ENCODE assay signal across 1 cellular context in genomic region chr6:79375635-79376425, GRCh38.
A peak's percentile ranks its signal among the peaks of the same experiment; 100 is the strongest.
TF ChIP-seq lines count a peak whose summit lies in the region.

No MANE protein-coding gene starts in this region.

TF ChIP-seq in HEK293, 187 proteins besides CTCF, POLR2A, EP300 and RAD21 (continued from another document and continues in another):
- TF ChIP-seq SP3 (tag by site-specific recombination; IDR thresholded peaks at IDR 0.05) (no peak), ZXDB (tag by site-specific recombination; IDR thresholded peaks at IDR 0.05) (no peak), ZNF37A (tag by site-specific recombination; IDR thresholded peaks at IDR 0.05) (no peak), ZBTB1 (tag by site-specific recombination; IDR thresholded peaks at IDR 0.05) (no peak), ZNF623 (tag by site-specific recombination; IDR thresholded peaks at IDR 0.05) (no peak), ZBTB49 (tag by site-specific recombination; IDR thresholded peaks at IDR 0.05; ENCODE audit: low read depth) (no peak), ZNF837 (tag by site-specific recombination; IDR thresholded peaks at IDR 0.05) (no peak), ZNF398 (tag by site-specific recombination; IDR thresholded peaks at IDR 0.05) (no peak), ZNF529 (tag by site-specific recombination; IDR thresholded peaks at IDR 0.05; ENCODE audit: insufficient replicate concordance) (no peak), FEZF1 (tag by site-specific recombination; IDR thresholded peaks at IDR 0.05) (no peak; the same call in 1 of the 2 replicates), ZNF704 (tag by site-specific recombination; IDR thresholded peaks at IDR 0.05) (no peak), ZNF670 (tag by site-specific recombination; IDR thresholded peaks at IDR 0.05; ENCODE audit: low read depth) (no peak), OSR2 (tag by site-specific recombination; IDR thresholded peaks at IDR 0.05) (peak; percentile 54; the same call in 1 of the 2 replicates), ZFP41 (tag by site-specific recombination; IDR thresholded peaks at IDR 0.05; ENCODE audit: borderline replicate concordance) (no peak), ZNF274 (IDR thresholded peaks at IDR 0.05; ENCODE audit: low read length) (no peak), ZNF274 (tag by site-specific recombination; IDR thresholded peaks at IDR 0.05; ENCODE audit: borderline replicate concordance) (no peak), ZNF391 (tag by site-specific recombination; IDR thresholded peaks at IDR 0.05; ENCODE audit: borderline replicate concordance, low read depth) (no peak), WT1 (tag by site-specific recombination; IDR thresholded peaks at IDR 0.05) (peak; percentile 100), ZNF366 (tag by site-specific recombination; conservative IDR thresholded peaks at IDR 0.05) (no peak), GLIS1 (tag by site-specific recombination; IDR thresholded peaks at IDR 0.05) (no peak), ZNF184 (tag by site-specific recombination; IDR thresholded peaks at IDR 0.05) (no peak), ZBTB8A (tag by site-specific recombination; IDR thresholded peaks at IDR 0.05) (no peak), ZNF19 (tag by site-specific recombination; IDR thresholded peaks at IDR 0.05; ENCODE audit: low read depth) (no peak), ZNF10 (tag by site-specific recombination; IDR thresholded peaks at IDR 0.05) (no peak), TRIM28 (IDR thresholded peaks at IDR 0.05; ENCODE audit: borderline replicate concordance, low read length) (peak; percentile 92), ZNF777 (tag by site-specific recombination; IDR thresholded peaks at IDR 0.05; ENCODE audit: borderline replicate concordance) (no peak), ZNF626 (tag by site-specific recombination; IDR thresholded peaks at IDR 0.05) (no peak), GFI1B (tag by site-specific recombination; IDR thresholded peaks at IDR 0.05) (no peak), ZNF324 (tag by site-specific recombination; IDR thresholded peaks at IDR 0.05) (no peak), ZBTB44 (tag by site-specific recombination; IDR thresholded peaks at IDR 0.05) (peak; percentile 6; the same call in 1 of the 2 replicates), GLIS2 (tag by site-specific recombination; IDR thresholded peaks at IDR 0.05) (no peak), PBX3 (CRISPR knock-in tag; IDR thresholded peaks at IDR 0.05) (no peak), ZNF530 (tag by site-specific recombination; IDR thresholded peaks at IDR 0.05; ENCODE audit: low read depth) (no peak), ZNF335 (tag by site-specific recombination; conservative IDR thresholded peaks at IDR 0.05) (0 out of 2 replicates have a peak, but pooled peaks have one; percentile 8), ZBTB17 (tag by site-specific recombination; IDR thresholded peaks at IDR 0.05) (0 out of 2 replicates have a peak, but pooled peaks have one; percentile 28), ZNF521 (tag by site-specific recombination; IDR thresholded peaks at IDR 0.05) (no peak), ZNF221 (tag by site-specific recombination; IDR thresholded peaks at IDR 0.05; ENCODE audit: borderline replicate concordance) (no peak), ZNF350 (tag by site-specific recombination; IDR thresholded peaks at IDR 0.05) (no peak), ZNF18 (tag by site-specific recombination; IDR thresholded peaks at IDR 0.05) (no peak), ZNF600 (tag by site-specific recombination; IDR thresholded peaks at IDR 0.05) (no peak), ZNF174 (tag by site-specific recombination; IDR thresholded peaks at IDR 0.05) (no peak), ZNF202 (tag by site-specific recombination; IDR thresholded peaks at IDR 0.05; ENCODE audit: borderline replicate concordance) (no peak), ZNF133 (tag by site-specific recombination; IDR thresholded peaks at IDR 0.05) (no peak), BCL11B (tag by site-specific recombination; IDR thresholded peaks at IDR 0.05; ENCODE audit: low read depth) (no peak), HIC1 (tag by site-specific recombination; IDR thresholded peaks at IDR 0.05) (no peak), PRDM4 (tag by site-specific recombination; IDR thresholded peaks at IDR 0.05) (peak; percentile 85), PRDM6 (tag by site-specific recombination; IDR thresholded peaks at IDR 0.05) (peak; percentile 94), ZNF16 (tag by site-specific recombination; IDR thresholded peaks at IDR 0.05; ENCODE audit: low read depth) (no peak), ZNF658 (tag by site-specific recombination; IDR thresholded peaks at IDR 0.05) (no peak), ZNF654 (tag by site-specific recombination; IDR thresholded peaks at IDR 0.05; ENCODE audit: low read depth) (no peak), ZNF146 (tag by site-specific recombination; IDR thresholded peaks at IDR 0.05) (no peak)
